Comparison of ENCODE assay signal across 8 cellular contexts in genomic region chr20:13220194-13220856, GRCh38. TPM values are rescaled to one million over a fixed set of nuclear protein-coding genes. Genes with fewer than 3 reads are reported as not detected.
A peak's percentile ranks its signal among the peaks of the same experiment; 100 is the strongest.
DNase-seq lines count a peak whose midpoint lies in the region; ATAC-seq and TF ChIP-seq lines count a peak whose summit lies in the region.

No MANE protein-coding gene starts in this region.

- peak overlapping the region; percentile 82 to 88 (median 86) for H3K4me3 Mint-ChIP-seq in CD4-positive, CD25-positive, alpha-beta regulatory T cell
- H3K4me3 Mint-ChIP-seq in naive thymus-derived CD8-positive, alpha-beta T cell, result peak overlapping the region; percentile 74 to 92 (median 85)

- H3K27ac ChIP-seq in CD4-positive, CD25-positive, alpha-beta regulatory T cell (ENCODE audit: insufficient read depth, low read length, poor library complexity, severe bottlenecking), result no peak overlapping the region
- H3K27ac ChIP-seq in upper lobe of left lung, result peak overlapping the region; percentile 1 to 59 (median 42)

- H3K9me3 Mint-ChIP-seq in CD4-positive, CD25-positive, alpha-beta regulatory T cell, result peaks cover 0 to 2% (median 0%) of the 10 kb centered on the region in 7 donors
- peaks cover 0 to 4% (median 0%) of the 10 kb centered on the region in 9 donors for H3K9me3 Mint-ChIP-seq in naive thymus-derived CD8-positive, alpha-beta T cell

- WGBS in upper lobe of left lung, 2 donors, result 1% methylated on average over 16 to 34 of the region's 63 CpGs

- no peaks in the 10 kb centered on the region for H3K36me3 Mint-ChIP-seq in CD4-positive, CD25-positive, alpha-beta regulatory T cell
- H3K36me3 Mint-ChIP-seq in naive thymus-derived CD8-positive, alpha-beta T cell, result no peaks in the 10 kb centered on the region

- ATAC-seq in CD4-positive, CD25-positive, alpha-beta regulatory T cell (ENCODE audit: low read depth in 2 of 2), result no peak
- peak; percentile 26 to 28 for ATAC-seq in naive thymus-derived CD8-positive, alpha-beta T cell
- ATAC-seq in upper lobe of left lung (ENCODE audit: low FRiP score in 2 of 2), result peak; percentile 58 to 82
- no peak for ATAC-seq in HG02884 (IDR thresholded peaks at IDR 0.05; ENCODE audit: unreplicated experiment)
- no peak for ATAC-seq in GM21447 (IDR thresholded peaks at IDR 0.05; ENCODE audit: unreplicated experiment)

- peaks cover 60% of the 10 kb centered on the region for H3K27me3 Mint-ChIP-seq in CD4-positive, CD25-positive, alpha-beta regulatory T cell
- H3K27me3 Mint-ChIP-seq in naive thymus-derived CD8-positive, alpha-beta T cell, result peaks cover 12 to 50% (median 43%) of the 10 kb centered on the region in 5 donors

- POLR2A ChIA-PET in naive thymus-derived CD8-positive, alpha-beta T cell (lab: Charles Lee), result interaction anchor here (1.2 to 1.3 kb wide), 2 partner anchors 20 to 25 kb away, joined by 3 to 4 read pairs; no protein-coding TSS in a partner anchor

- H3K4me3 ChIP-seq in CD4-positive, CD25-positive, alpha-beta regulatory T cell (ENCODE audit: low read depth, low read length), result no peak overlapping the region
- peak overlapping the region; percentile 60 to 70 (median 63) for H3K4me3 ChIP-seq in upper lobe of left lung

- H3K27ac Mint-ChIP-seq in CD4-positive, CD25-positive, alpha-beta regulatory T cell, result peak overlapping the region in 1 of 3 donors; percentile 31
- peak overlapping the region in 8 of 10 donors; percentile 32 to 84 (median 70) for H3K27ac Mint-ChIP-seq in naive thymus-derived CD8-positive, alpha-beta T cell

- no peak for TF ChIP-seq POLR2A in upper lobe of left lung (IDR thresholded peaks at IDR 0.05)

- H3K4me1 Mint-ChIP-seq in CD4-positive, CD25-positive, alpha-beta regulatory T cell, result peaks cover 0 to 17% (median 9%) of the 10 kb centered on the region in 4 donors
- H3K4me1 Mint-ChIP-seq in naive thymus-derived CD8-positive, alpha-beta T cell, result peaks cover 10 to 21% (median 18%) of the 10 kb centered on the region in 4 donors

- TF ChIP-seq EP300 in upper lobe of left lung (IDR thresholded peaks at IDR 0.05), result no peak

- no peaks in the 10 kb centered on the region for H3K9me3 ChIP-seq in CD4-positive, CD25-positive, alpha-beta regulatory T cell (ENCODE audit: control insufficient read depth in 2 of 2, low read length in 2 of 2)
- no peaks in the 10 kb centered on the region for H3K9me3 ChIP-seq in upper lobe of left lung

- DNase-seq in CD4-positive, CD25-positive, alpha-beta regulatory T cell, result peak in 2 of 3 donors; percentile 12 to 17
- DNase-seq in KG1 (lab: John Stamatoyannopoulos, UW) (peak; percentile 27), activated T-cell treated with anti-CD3 and anti-CD28 coated beads for 48 hours (ENCODE audit: low read depth) (peak; percentile 21), fibroblast of peridontal ligament (ENCODE audit: extremely low read depth) (peak; percentile 9), upper lobe of left lung (peak; percentile 35 to 87)
- peak in 4 of 10 donors; percentile 15 to 29 (median 22) for DNase-seq in naive thymus-derived CD8-positive, alpha-beta T cell

- no peaks in the 10 kb centered on the region for H3K36me3 ChIP-seq in CD4-positive, CD25-positive, alpha-beta regulatory T cell (ENCODE audit: control insufficient read depth, insufficient read depth, low read length)
- H3K36me3 ChIP-seq in upper lobe of left lung, result no peaks in the 10 kb centered on the region

- H3K4me1 ChIP-seq in CD4-positive, CD25-positive, alpha-beta regulatory T cell (ENCODE audit: control insufficient read depth, insufficient read depth, low read length, poor library complexity, severe bottlenecking), result peaks cover 16% of the 10 kb centered on the region
- H3K4me1 ChIP-seq in upper lobe of left lung, result peaks cover 18 to 30% (median 20%) of the 10 kb centered on the region in 4 donors

- peaks cover 14% of the 10 kb centered on the region for H3K27me3 ChIP-seq in CD4-positive, CD25-positive, alpha-beta regulatory T cell (ENCODE audit: control insufficient read depth, insufficient read depth, low read length)
- H3K27me3 ChIP-seq in upper lobe of left lung, result peaks cover 0 to 27% (median 5%) of the 10 kb centered on the region in 4 donors

- no peak for TF ChIP-seq CTCF in upper lobe of left lung (IDR thresholded peaks at IDR 0.05)

RNA-seq across cellular contexts. Expression of gene ISM1, which starts 0.7 kb away (rescaled TPM):
- total RNA-seq in CD4-positive, CD25-positive, alpha-beta regulatory T cell, result 0.67 TPM
- 1 to 10 TPM in 1 of 4 donors, under 1 TPM in 3; 0.38 to 2.4 (median 0.67) TPM for polyA plus RNA-seq in CD4-positive, CD25-positive, alpha-beta regulatory T cell
- under 1 TPM; 0.23 to 0.33 TPM for total RNA-seq in naive thymus-derived CD8-positive, alpha-beta T cell
- polyA plus RNA-seq in naive thymus-derived CD8-positive, alpha-beta T cell, result under 1 TPM; 0.15 to 0.49 (median 0.15) TPM
- 1 to 10 TPM in 5 of 6 donors, not detected in 1; 2.2 to 7.4 (median 2.3) TPM for total RNA-seq in upper lobe of left lung

Comparison
In these comparisons a context has a peak if more than half of its experiments do, and no peak if none do; other contexts are left out.
1. ATAC-seq: peak in naive thymus-derived CD8-positive, alpha-beta T cell (2 of 2) and upper lobe of left lung (2 of 2); none in CD4-positive, CD25-positive, alpha-beta regulatory T cell (0 of 2), HG02884 (single experiment) and GM21447 (single experiment).